Comparison of ENCODE assay signal across 25 cellular contexts in genomic region chr4:7786517-7786916, GRCh38.
DNase-seq lines count a peak whose midpoint lies in the region; ATAC-seq and TF ChIP-seq lines count a peak whose summit lies in the region.
"Had no signal": no experiment of that assay in that cellular context is flagged by ENCODE, and none has a peak within 500 bp of the region (broad histone marks: within the 10 kb centered on the region; RNA-seq: fewer than 3 reads in every experiment).

No MANE protein-coding gene starts in this region.

- H3K4me3 ChIP-seq in SK-N-SH (ENCODE audit: low read depth in 2 of 2, low read length in 1 of 2) (no peak overlapping the region), RWPE2 (ENCODE audit: severe bottlenecking) (no peak overlapping the region), sigmoid colon (no peak overlapping the region)

- no peaks in the 10 kb centered on the region for H3K9me3 ChIP-seq in SK-N-SH
- H3K9me3 ChIP-seq in RWPE2 (ENCODE audit: severe bottlenecking), result no peaks in the 10 kb centered on the region
- H3K9me3 ChIP-seq in sigmoid colon, result no peaks in the 10 kb centered on the region
- H3K9me3 ChIP-seq: BE2C had no signal

- no peak for DNase-seq in SK-N-SH
- peak; percentile 8 for DNase-seq in RWPE2 (ENCODE audit: low spot score)
- no peak for DNase-seq in glutamatergic neuron
- peak; percentile 11 for DNase-seq in sigmoid colon
- DNase-seq in cerebellar nuclear complex (lab: John Stamatoyannopoulos, UW), result no peak
- DNase-seq: ACHN; BE2C; CD8-positive, alpha-beta memory T cell; DMS 273 treated with DMSO at 0.1 percent for 48 hours; DMS79 treated with DMSO at 0.1 percent for 48 hours; GF-D8; HCEC 1CT; Kasumi-1; NCI-H1105 treated with DMSO at 0.1 percent for 48 hours; NCI-H146; NCI-H2029; NCI-H446 treated with DMSO at 0.1 percent for 48 hours; NCI-H526; RPMI8226; SHP77 had no signal

- no peak overlapping the region for H3K27ac Mint-ChIP-seq in glutamatergic neuron (ENCODE audit: unreplicated experiment)
- H3K27ac Mint-ChIP-seq: CD14-positive monocyte had no signal

- H3K4me3 Mint-ChIP-seq in glutamatergic neuron (ENCODE audit: unreplicated experiment), result peak overlapping the region; percentile 40
- H3K4me3 Mint-ChIP-seq: CD14-positive monocyte; CD8-positive, alpha-beta memory T cell had no signal

- no peak for TF ChIP-seq RAD21 in SK-N-SH (IDR thresholded peaks at IDR 0.05; ENCODE audit: low read length)

- peaks cover 89% of the 10 kb centered on the region for H3K79me2 ChIP-seq in SK-N-SH (ENCODE audit: insufficient read depth)

- POLR2A ChIA-PET in SK-N-SH (lab: Yijun Ruan, JAX), result no interaction called here

- peaks cover 45% of the 10 kb centered on the region for H3F3A ChIP-seq in SK-N-SH (replicated peaks; ENCODE audit: insufficient read depth)

- H3K27me3 ChIP-seq in SK-N-SH (ENCODE audit: insufficient read depth) (no peaks in the 10 kb centered on the region), RWPE2 (ENCODE audit: insufficient read depth, poor library complexity, severe bottlenecking) (no peaks in the 10 kb centered on the region), sigmoid colon (no peaks in the 10 kb centered on the region)
- H3K27me3 ChIP-seq: BE2C had no signal

- intact Hi-C loops in sigmoid colon (cut with DNase I), result no loop called here

- peaks cover 39% of the 10 kb centered on the region for H3K4me1 Mint-ChIP-seq in glutamatergic neuron (ENCODE audit: low read depth, unreplicated experiment)

- H3K9me2 ChIP-seq in SK-N-SH, result no peaks in the 10 kb centered on the region

- ATAC-seq in SK-N-SH treated with all-trans-retinoic acid at 6 μM for 48 hours (no peak), RWPE2 (ENCODE audit: low read depth) (no peak), HG03025 (IDR thresholded peaks at IDR 0.05; ENCODE audit: low FRiP score, unreplicated experiment) (no peak), GM18867 (IDR thresholded peaks at IDR 0.05; ENCODE audit: unreplicated experiment) (no peak)

- H3K4me1 ChIP-seq in SK-N-SH (ENCODE audit: control insufficient read depth in 1 of 2, insufficient read depth in 2 of 2, low read depth in 1 of 2, low read length in 1 of 2), result peaks cover 43 to 45% of the 10 kb centered on the region in 2 experiments
- no peaks in the 10 kb centered on the region for H3K4me1 ChIP-seq in RWPE2 (ENCODE audit: insufficient read depth, poor library complexity, severe bottlenecking)
- H3K4me1 ChIP-seq in sigmoid colon, result peaks cover 0 to 53% (median 49%) of the 10 kb centered on the region in 4 donors

- CTCF ChIA-PET in SK-N-SH (lab: Yijun Ruan, JAX), result interaction anchor here (1.2 to 5.2 kb wide), 6 partner anchors 13 to 665 kb away, joined by 3 to 31 read pairs (median 4); no protein-coding TSS in a partner anchor

- H3K36me3 ChIP-seq in SK-N-SH (replicated peaks in 1 of 2; ENCODE audit: control insufficient read depth in 1 of 2, insufficient read depth in 2 of 2, low read length in 1 of 2) (peaks cover 73% of the 10 kb centered on the region in 2 experiments), RWPE2 (ENCODE audit: low read depth) (peaks cover 63% of the 10 kb centered on the region), sigmoid colon (peaks cover 0 to 31% (median 0%) of the 10 kb centered on the region in 4 donors)

- H3K27ac ChIP-seq in SK-N-SH (ENCODE audit: low read depth in 2 of 2, low read length in 1 of 2) (peak overlapping the region; percentile 86 to 96), RWPE2 (ENCODE audit: poor library complexity, severe bottlenecking) (no peak overlapping the region), sigmoid colon (no peak overlapping the region)
- H3K27ac ChIP-seq: 22Rv1 had no signal

- peaks cover 44% of the 10 kb centered on the region for H3K27me3 Mint-ChIP-seq in glutamatergic neuron (ENCODE audit: unreplicated experiment)
- H3K27me3 Mint-ChIP-seq: CD8-positive, alpha-beta memory T cell had no signal

- no peak overlapping the region for H2AFZ ChIP-seq in SK-N-SH (ENCODE audit: low read depth)

- peaks cover 50% of the 10 kb centered on the region for H3K9me3 Mint-ChIP-seq in glutamatergic neuron (ENCODE audit: unreplicated experiment)
- H3K9me3 Mint-ChIP-seq: CD8-positive, alpha-beta memory T cell had no signal

- 85% methylated on average over 10 of the region's 10 CpGs for WGBS in SK-N-SH (ENCODE audit: low lambda C conversion rate)
- WGBS in sigmoid colon, 2 donors, result 68 to 86% methylated on average over 10 of the region's 10 CpGs

- no peak overlapping the region for H3K9ac ChIP-seq in SK-N-SH

- peaks cover 40% of the 10 kb centered on the region for H4K20me1 ChIP-seq in SK-N-SH (ENCODE audit: insufficient read depth)

- no peak for TF ChIP-seq POLR2A in sigmoid colon (IDR thresholded peaks at IDR 0.05)

- TF ChIP-seq CTCF in SK-N-SH (IDR thresholded peaks at IDR 0.05) (no peak), RWPE2 (IDR thresholded peaks at IDR 0.05; ENCODE audit: poor library complexity, severe bottlenecking) (no peak), glutamatergic neuron (IDR thresholded peaks at IDR 0.05; ENCODE audit: partially characterized antibody, unreplicated experiment) (no peak), sigmoid colon (IDR thresholded peaks at IDR 0.05) (no peak)

- TF ChIP-seq EP300 in SK-N-SH (IDR thresholded peaks at IDR 0.05; ENCODE audit: borderline replicate concordance in 1 of 2, low read depth in 1 of 2, low read length in 1 of 2) (no peak), sigmoid colon (IDR thresholded peaks at IDR 0.05) (no peak)

- H3K36me3 Mint-ChIP-seq in glutamatergic neuron (ENCODE audit: unreplicated experiment), result peaks cover 13% of the 10 kb centered on the region

- H3K4me2 ChIP-seq in SK-N-SH, result no peak overlapping the region

TF ChIP-seq in SK-N-SH, 30 proteins besides CTCF, POLR2A, EP300 and RAD21:
- TF ChIP-seq FOXM1 (IDR thresholded peaks at IDR 0.05; ENCODE audit: low read depth), result no peak

TF ChIP-seq in SK-N-SH treated with all-trans-retinoic acid at 6 μM for 48 hours, 23 proteins besides CTCF, POLR2A, EP300 and RAD21:
- TF ChIP-seq CREB5 (CRISPR knock-in tag; IDR thresholded peaks at IDR 0.05; ENCODE audit: low read depth) (no peak), ZNF8 (CRISPR knock-in tag; IDR thresholded peaks at IDR 0.05) (no peak)
TF ChIP-seq in SK-N-SH treated with all-trans-retinoic acid at 6 μM for 48 hours: peak in this region for 0.

Comparison
In these comparisons a context has a peak if more than half of its experiments do, and no peak if none do; other contexts are left out.
1. DNase-seq: peak in RWPE2 (single experiment) and sigmoid colon (single experiment); none in SK-N-SH (single experiment), glutamatergic neuron (single experiment) and cerebellar nuclear complex (0 of 2).
2. H3K27ac ChIP-seq: peak in SK-N-SH (2 of 2); none in RWPE2 (single experiment) and sigmoid colon (0 of 4).